Comparison of ENCODE assay signal across 10 cellular contexts in the genomic region with DNA sequence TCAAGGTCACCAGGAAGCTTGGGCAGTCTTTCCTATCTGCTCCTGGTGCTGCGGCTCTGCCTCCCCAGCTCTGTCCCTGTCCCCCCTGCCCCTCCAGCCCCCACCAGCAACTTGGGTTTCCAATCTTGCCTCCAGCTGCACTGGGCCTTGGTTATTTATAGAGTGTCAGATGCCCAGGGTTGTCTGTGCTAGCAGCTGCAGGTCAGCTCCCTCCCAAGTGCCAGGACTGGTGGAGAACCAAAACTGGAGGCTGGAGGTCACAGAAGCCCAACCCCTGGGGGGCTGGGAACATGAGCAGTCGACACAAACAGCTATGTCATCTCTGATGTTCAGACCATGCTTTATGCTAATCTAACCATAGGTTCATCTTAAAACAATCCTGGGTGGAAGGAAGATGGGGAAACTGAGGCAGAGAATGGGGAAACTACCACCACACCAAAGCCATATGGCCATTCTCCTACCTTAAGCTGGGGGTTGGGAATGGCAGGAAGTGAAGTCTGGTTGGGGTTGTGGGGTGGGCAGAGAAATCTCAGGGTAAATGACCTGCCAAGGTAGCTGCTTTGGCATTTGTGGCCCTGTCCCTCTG. TPM values are rescaled to one million over a fixed set of nuclear protein-coding genes. Genes with fewer than 3 reads are reported as not detected.
DNase-seq lines count a peak whose midpoint lies in the region; ATAC-seq and TF ChIP-seq lines count a peak whose summit lies in the region.
"Had no signal": no experiment of that assay in that cellular context is flagged by ENCODE, and none has a peak within 500 bp of the region (broad histone marks: within the 10 kb centered on the region; RNA-seq: fewer than 3 reads in every experiment).

No MANE protein-coding gene starts in this region.

- DNase-seq in OCI-LY7 (ENCODE audit: low spot score) (no peak), transverse colon (no peak), left lobe of liver (ENCODE audit: low spot score) (no peak)
- no peak for DNase-seq in activated T-cell treated with anti-CD3 and anti-CD28 coated beads, Interleukin-2, amount 50 U/mL, for 48 hours
- DNase-seq: GF-D8; NCI-H1092; stimulated activated naive CD8-positive, alpha-beta T cell treated with anti-CD3 and anti-CD28 coated beads, Interleukin-15, amount 100 ng/mL, for 72 hours had no signal

- no peak overlapping the region for H3K4me3 ChIP-seq in OCI-LY7 (ENCODE audit: low read depth, low read length, poor library complexity, severe bottlenecking)
- peak overlapping the region; percentile 60 for H3K4me3 ChIP-seq in ectodermal cell (ENCODE audit: insufficient read depth, low read depth, low read length)
- peak overlapping the region; percentile 79 for H3K4me3 ChIP-seq in mesodermal cell (ENCODE audit: extremely low read depth, insufficient read depth, low read length, poor library complexity, severe bottlenecking)
- H3K4me3 ChIP-seq in transverse colon, result peak overlapping the region; percentile 14 to 75 (median 58)

- in situ Hi-C loops in transverse colon (cut with MboI; ENCODE audit: low pct_ligation_motif_present in 1 of 4, low pct_unique_long_range_greater_than_20kb in 1 of 4, low sequenced_read_pairs in 3 of 4), result loop anchor here in 1 of 4 donors (25.0 kb wide), 1 partner anchor 701 kb away; a partner anchor contains a TSS

- H2AFZ ChIP-seq in OCI-LY7 (ENCODE audit: low read length), result peak overlapping the region; percentile 89; the same call in 1 of the 2 replicates

- WGBS in ectodermal cell, 2 experiments, result 83 to 87% methylated on average over 2 of the region's 2 CpGs
- 67% methylated on average over 1 of the region's 2 CpGs; no CpG with 5 or more reads in 1 of the 2 experiments for WGBS in mesodermal cell (ENCODE audit: insufficient coverage in 2 of 2), 2 experiments
- 81% methylated on average over 2 of the region's 2 CpGs; no CpG with 5 or more reads in 1 of the 2 donors for WGBS in transverse colon (ENCODE audit: low coverage in 1 of 2), 2 donors

- no peak for TF ChIP-seq EP300 in transverse colon (IDR thresholded peaks at IDR 0.05; ENCODE audit: low read depth)

- no peaks in the 10 kb centered on the region for H3K9me2 ChIP-seq in OCI-LY7 (ENCODE audit: insufficient read depth, low read length)

- intact Hi-C loops in OCI-LY7 (cut with micrococcal nuclease; ENCODE audit: unreplicated experiment) (no loop called here), transverse colon (cut with DNase I; ENCODE audit: low total_unique reads) (no loop called here)

- no peaks in the 10 kb centered on the region for H4K20me1 ChIP-seq in OCI-LY7 (ENCODE audit: insufficient read depth, low read length)

- no peaks in the 10 kb centered on the region for H3K27me3 ChIP-seq in ectodermal cell (ENCODE audit: control insufficient read depth, insufficient read depth, low read length, poor library complexity, severe bottlenecking)
- H3K27me3 ChIP-seq in transverse colon, result no peaks in the 10 kb centered on the region

- no TSS peak for BruUV-seq in OCI-LY7 (replicated peaks; lab: Mats Ljungman, UMichigan)

- TF ChIP-seq POLR2A in transverse colon (IDR thresholded peaks at IDR 0.05), result no peak

- H3K79me2 ChIP-seq in OCI-LY7 (ENCODE audit: insufficient read depth, low read depth, low read length), result no peaks in the 10 kb centered on the region

- POLR2A ChIA-PET in OCI-LY7 (lab: Charles Lee), result interaction anchor here (0.6 to 1.6 kb wide), 7 partner anchors 22 to 226 kb away, joined by 3 to 7 read pairs (median 4); a partner anchor contains a TSS

- H3K4me2 ChIP-seq in OCI-LY7 (ENCODE audit: low read length), result peak overlapping the region; percentile 60

- H3K9me3 ChIP-seq in OCI-LY7 (ENCODE audit: low read length) (no peaks in the 10 kb centered on the region), ectodermal cell (ENCODE audit: control insufficient read depth, low read length) (no peaks in the 10 kb centered on the region), mesodermal cell (ENCODE audit: control insufficient read depth, low read length) (no peaks in the 10 kb centered on the region), transverse colon (no peaks in the 10 kb centered on the region)

- CTCF ChIA-PET in OCI-LY7 (lab: Charles Lee; ENCODE audit: unreplicated experiment), result interaction anchor here (0.8 to 1.5 kb wide), 4 partner anchors 8 to 77 kb away, joined by 3 to 5 read pairs (median 4); no protein-coding TSS in a partner anchor

- no peaks in the 10 kb centered on the region for H3K36me3 ChIP-seq in OCI-LY7 (ENCODE audit: insufficient read depth, low read length)
- H3K36me3 ChIP-seq in ectodermal cell (ENCODE audit: control insufficient read depth, insufficient read depth, low read length), result peaks cover 19% of the 10 kb centered on the region
- H3K36me3 ChIP-seq in mesodermal cell (ENCODE audit: control insufficient read depth, insufficient read depth, low read length), result peaks cover 52% of the 10 kb centered on the region
- H3K36me3 ChIP-seq in transverse colon, result peaks cover 0 to 6% (median 0%) of the 10 kb centered on the region in 4 donors

- H3K27ac ChIP-seq in OCI-LY7 (ENCODE audit: low read depth, low read length, poor library complexity, severe bottlenecking), result no peak overlapping the region
- H3K27ac ChIP-seq in ectodermal cell (ENCODE audit: insufficient read depth, low read depth, low read length, poor library complexity, severe bottlenecking), result no peak overlapping the region
- no peak overlapping the region for H3K27ac ChIP-seq in mesodermal cell (ENCODE audit: low read depth, low read length, severe bottlenecking)
- H3K27ac ChIP-seq in transverse colon, result peak overlapping the region; percentile 85 to 95 (median 92)

- H3K4me1 ChIP-seq in OCI-LY7 (ENCODE audit: insufficient read depth, low read length, poor library complexity, severe bottlenecking) (peaks cover 51% of the 10 kb centered on the region), ectodermal cell (ENCODE audit: control insufficient read depth, insufficient read depth, low read length) (peaks cover 19% of the 10 kb centered on the region), mesodermal cell (ENCODE audit: control insufficient read depth, insufficient read depth, low read length, poor library complexity, severe bottlenecking) (peaks cover 35% of the 10 kb centered on the region), transverse colon (peaks cover 0 to 21% (median 8%) of the 10 kb centered on the region in 4 donors)

- TF ChIP-seq CTCF in OCI-LY7 (conservative IDR thresholded peaks at IDR 0.05; ENCODE audit: low read length), result no peak
- no peak for TF ChIP-seq CTCF in transverse colon (IDR thresholded peaks at IDR 0.05)

- no peak for ATAC-seq in GM19023 (IDR thresholded peaks at IDR 0.05; ENCODE audit: unreplicated experiment)
- no peak for ATAC-seq in left lobe of liver

RNA-seq across cellular contexts. Expression of a gene that starts 1.7 kb away (rescaled TPM):
- total RNA-seq in OCI-LY7 (2014; rRNA removed; shearing (Covaris generic)), result 0.44 TPM in 1 of 2 replicates, not detected in the other
- 2.5 and 3.8 TPM in 2 replicates for total RNA-seq in OCI-LY7 (2022)
- 609 TPM for polyA plus RNA-seq in ectodermal cell (2013, experiment 1 of 4)
- polyA plus RNA-seq in ectodermal cell (2013, experiment 2 of 4), result 478 TPM
- 425 TPM for polyA plus RNA-seq in ectodermal cell (2013, experiment 3 of 4)
- polyA plus RNA-seq in ectodermal cell (2013, experiment 4 of 4), result 480 TPM
- polyA plus RNA-seq in mesodermal cell (2013, experiment 1 of 2), result 448 TPM
- polyA plus RNA-seq in mesodermal cell (2013, experiment 2 of 2), result 379 TPM
- total RNA-seq in transverse colon, result 1,000 to 10,000 TPM in 1 of 4 donors, 100 to 1,000 TPM in 3; 493 to 2,531 (median 633) TPM
- 6.6 TPM for total RNA-seq in left lobe of liver

RNA-seq across cellular contexts. Expression of a gene that starts 14.3 kb away (rescaled TPM):
- 0.10 and 0.16 TPM in 2 replicates for total RNA-seq in OCI-LY7 (2014; rRNA removed; shearing (Covaris generic))
- total RNA-seq in OCI-LY7 (2022) (not detected in 2 replicates), transverse colon (not detected), left lobe of liver (0.96 TPM)
- polyA plus RNA-seq in ectodermal cell (2013, experiment 1 of 4), result 0.76 TPM
- 0.84 TPM for polyA plus RNA-seq in ectodermal cell (2013, experiment 2 of 4)
- 0.53 TPM for polyA plus RNA-seq in ectodermal cell (2013, experiment 3 of 4)
- polyA plus RNA-seq in ectodermal cell (2013, experiment 4 of 4), result 0.69 TPM
- 0.66 TPM for polyA plus RNA-seq in mesodermal cell (2013, experiment 1 of 2)
- 1.1 TPM for polyA plus RNA-seq in mesodermal cell (2013, experiment 2 of 2)

RNA-seq across cellular contexts. Expression of a gene that starts 23.1 kb away (rescaled TPM):
- total RNA-seq in OCI-LY7 (2014; rRNA removed; shearing (Covaris generic)), result 22.7 and 30.8 TPM in 2 replicates
- 48.1 and 53.6 TPM in 2 replicates for total RNA-seq in OCI-LY7 (2022)
- 21.8 TPM for polyA plus RNA-seq in ectodermal cell (2013, experiment 1 of 4)
- polyA plus RNA-seq in ectodermal cell (2013, experiment 2 of 4), result 18.0 TPM
- 18.9 TPM for polyA plus RNA-seq in ectodermal cell (2013, experiment 3 of 4)
- 20.5 TPM for polyA plus RNA-seq in ectodermal cell (2013, experiment 4 of 4)
- polyA plus RNA-seq in mesodermal cell (2013, experiment 1 of 2), result 11.3 TPM
- 11.7 TPM for polyA plus RNA-seq in mesodermal cell (2013, experiment 2 of 2)
- 1 to 10 TPM; 1.6 to 7.4 (median 5.8) TPM for total RNA-seq in transverse colon
- 0.40 TPM for total RNA-seq in left lobe of liver

RNA-seq across cellular contexts. Expression of a gene that starts 30.0 kb away (rescaled TPM):
- 16.5 and 20.3 TPM in 2 replicates for total RNA-seq in OCI-LY7 (2014; rRNA removed; shearing (Covaris generic))
- total RNA-seq in OCI-LY7 (2022) (10.0 and 11.4 TPM in 2 replicates), transverse colon (10 to 100 TPM; 32.0 to 50.1 (median 37.2) TPM), left lobe of liver (12.6 TPM)
- 14.5 TPM for polyA plus RNA-seq in ectodermal cell (2013, experiment 1 of 4)
- 12.9 TPM for polyA plus RNA-seq in ectodermal cell (2013, experiment 2 of 4)
- polyA plus RNA-seq in ectodermal cell (2013, experiment 3 of 4), result 16.5 TPM
- 16.4 TPM for polyA plus RNA-seq in ectodermal cell (2013, experiment 4 of 4)
- 11.9 TPM for polyA plus RNA-seq in mesodermal cell (2013, experiment 1 of 2)
- 12.6 TPM for polyA plus RNA-seq in mesodermal cell (2013, experiment 2 of 2)

RNA-seq across cellular contexts. Expression of a gene that starts 30.2 kb away (rescaled TPM):
- 21,739 and 26,575 TPM in 2 replicates for total RNA-seq in OCI-LY7 (2014; rRNA removed; shearing (Covaris generic))
- total RNA-seq in OCI-LY7 (2022), result 4,033 and 12,624 TPM in 2 replicates
- polyA plus RNA-seq in ectodermal cell (2013, experiment 1 of 4), result 6,931 TPM
- 5,776 TPM for polyA plus RNA-seq in ectodermal cell (2013, experiment 2 of 4)
- polyA plus RNA-seq in ectodermal cell (2013, experiment 3 of 4), result 12,572 TPM
- polyA plus RNA-seq in ectodermal cell (2013, experiment 4 of 4), result 8,224 TPM
- polyA plus RNA-seq in mesodermal cell (2013, experiment 1 of 2), result 5,760 TPM
- 7,322 TPM for polyA plus RNA-seq in mesodermal cell (2013, experiment 2 of 2)
- total RNA-seq in transverse colon, result 1,000 to 10,000 TPM; 1,115 to 7,222 (median 2,718) TPM
- total RNA-seq in left lobe of liver, result 13,056 TPM

Comparison
In these comparisons a context has a peak if more than half of its experiments do, and no peak if none do; other contexts are left out.
1. H3K27ac ChIP-seq: peak in transverse colon (4 of 4); none in OCI-LY7 (single experiment), ectodermal cell (single experiment) and mesodermal cell (single experiment).
2. RNA of a gene that starts 1.7 kb away (total RNA-seq): 493 to 2,531 TPM in transverse colon; 6.6 TPM in left lobe of liver (single experiment) and 0.44 to 3.8 TPM in OCI-LY7; every median in the first group is over 10 times any median in the second.